Comparison of ENCODE assay signal across 8 cellular contexts in the genomic region with DNA sequence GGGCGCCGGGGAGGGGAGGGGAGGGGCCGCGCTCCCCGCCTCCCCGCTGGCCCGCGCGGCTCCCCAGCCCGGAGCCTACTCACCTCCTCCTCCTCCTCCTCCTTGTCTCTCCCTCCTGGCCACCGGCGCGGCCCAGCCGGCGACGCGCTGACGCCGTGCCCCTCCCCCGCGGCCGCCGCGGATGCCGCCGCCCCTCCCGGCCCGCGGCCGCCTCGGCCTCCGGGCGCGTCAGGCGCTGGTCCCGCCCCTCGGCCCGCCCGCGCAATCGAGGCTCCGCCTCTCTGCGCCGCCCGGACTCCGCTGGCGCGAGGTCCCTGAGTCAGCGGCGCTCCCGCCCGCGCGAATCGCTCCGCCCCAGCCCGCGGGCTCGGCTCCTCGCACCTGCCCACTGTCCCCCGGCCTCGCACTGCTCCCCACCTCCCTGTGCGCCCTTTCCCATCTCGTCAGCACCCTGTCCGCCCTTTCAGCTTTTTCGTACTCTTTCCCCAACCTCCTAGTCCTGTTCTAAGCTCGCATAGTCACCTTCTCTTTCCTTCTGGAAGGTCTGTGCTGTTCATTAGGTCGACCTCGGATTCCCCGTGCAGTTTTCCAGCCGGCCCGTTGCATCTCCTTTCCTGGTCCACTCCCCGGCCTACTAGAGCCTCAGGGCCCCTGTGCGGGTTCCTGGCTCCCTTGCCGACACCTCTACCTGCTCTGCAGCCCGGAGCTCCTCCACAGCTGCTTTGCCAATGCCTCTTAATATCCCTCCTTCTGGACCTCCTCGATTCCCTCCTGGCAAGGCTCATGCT.
A peak's percentile ranks its signal among the peaks of the same experiment; 100 is the strongest.
DNase-seq lines count a peak whose midpoint lies in the region; ATAC-seq and TF ChIP-seq lines count a peak whose summit lies in the region.

No MANE protein-coding gene starts in this region.

- H3K27ac ChIP-seq in SK-N-MC = peak overlapping the region; percentile 95
- H3K27ac ChIP-seq in ovary = peak overlapping the region; percentile 78 to 82
- peak overlapping the region; percentile 90 for H3K27ac ChIP-seq in thymus (ENCODE audit: low read depth)

- peaks cover 2% of the 10 kb centered on the region for H3K4me1 ChIP-seq in ovary (ENCODE audit: insufficient read depth)
- H3K4me1 ChIP-seq in thymus (ENCODE audit: control insufficient read depth, insufficient read depth, low read length) = peaks cover 4% of the 10 kb centered on the region

- H3K27ac Mint-ChIP-seq in activated naive CD4-positive, alpha-beta T cell treated with anti-CD3 and anti-CD28 coated beads, Interleukin-2, amount 50 U/mL, for 72 hours = peak overlapping the region; percentile 86 to 98

- peak; percentile 94 for DNase-seq in GM10266 (ENCODE audit: extremely low spot score)
- DNase-seq in NAMALWA (ENCODE audit: low spot score) = peak; percentile 91
- DNase-seq in SK-N-MC (ENCODE audit: low read depth, low spot score) = no peak
- peak; percentile 92 to 95 for DNase-seq in activated naive CD4-positive, alpha-beta T cell treated with anti-CD3 and anti-CD28 coated beads, Interleukin-2, amount 50 U/mL, for 72 hours (ENCODE audit: low spot score in 2 of 2)
- peak; percentile 49 to 95 (median 89) for DNase-seq in head of caudate nucleus
- DNase-seq in ovary = peak; percentile 87 to 93 (median 91)

- H3K9me3 Mint-ChIP-seq in activated naive CD4-positive, alpha-beta T cell treated with anti-CD3 and anti-CD28 coated beads, Interleukin-2, amount 50 U/mL, for 72 hours = peaks cover 0 to 9% of the 10 kb centered on the region in 2 donors

- peak overlapping the region; percentile 60 for H3K9ac ChIP-seq in SK-N-MC (ENCODE audit: insufficient read length)

- TF ChIP-seq EP300 in ovary (IDR thresholded peaks at IDR 0.05) = no peak

- H3K27me3 ChIP-seq in ovary (no peaks in the 10 kb centered on the region), thymus (ENCODE audit: control insufficient read depth, insufficient read depth) (no peaks in the 10 kb centered on the region)

- ATAC-seq in HG02571 (IDR thresholded peaks at IDR 0.05; ENCODE audit: unreplicated experiment) = peak; percentile 85
- peak; percentile 86 to 90 for ATAC-seq in activated naive CD4-positive, alpha-beta T cell treated with anti-CD3 and anti-CD28 coated beads, Interleukin-2, amount 50 U/mL, for 72 hours

- peaks cover 17% of the 10 kb centered on the region in 2 donors for H3K36me3 Mint-ChIP-seq in activated naive CD4-positive, alpha-beta T cell treated with anti-CD3 and anti-CD28 coated beads, Interleukin-2, amount 50 U/mL, for 72 hours

- H3K4me3 ChIP-seq in SK-N-MC = peak overlapping the region; percentile 86
- H3K4me3 ChIP-seq in ovary = peak overlapping the region; percentile 61
- H3K4me3 ChIP-seq in thymus (ENCODE audit: low read length) = peak overlapping the region; percentile 64

- TF ChIP-seq CTCF in GM10266 (IDR thresholded peaks at IDR 0.05; ENCODE audit: control insufficient read depth, insufficient read depth, low read depth, missing control alignments) = no peak
- TF ChIP-seq CTCF in ovary (IDR thresholded peaks at IDR 0.05) = no peak

- H3K36me3 ChIP-seq in SK-N-MC (ENCODE audit: insufficient read depth, low read length) = peaks cover 30% of the 10 kb centered on the region
- H3K36me3 ChIP-seq in ovary = no peaks in the 10 kb centered on the region
- no peaks in the 10 kb centered on the region for H3K36me3 ChIP-seq in thymus (ENCODE audit: control insufficient read depth, insufficient read depth)

- H3K9me3 ChIP-seq in SK-N-MC (ENCODE audit: low read depth, low read length) (0 out of 2 replicates have a peak, but pooled peaks cover 5% of the 10 kb centered on the region), ovary (no peaks in the 10 kb centered on the region), thymus (ENCODE audit: control insufficient read depth) (no peaks in the 10 kb centered on the region)

- TF ChIP-seq POLR2A in ovary (IDR thresholded peaks at IDR 0.05) = peak; percentile 51

- intact Hi-C loops in head of caudate nucleus (cut with DNase I) = loop anchor here (5.0 kb wide), 1 partner anchor 190 kb away; the partner anchor contains the start of gene ZEB2
- intact Hi-C loops in ovary (cut with DNase I) = loop anchor here in 3 of 4 donors (5.0 to 10.0 kb wide), 3 partner anchors 182 to 395 kb away; no protein-coding TSS in a partner anchor

- WGBS in ovary, 3 donors = 2 to 4% (median 3%) methylated on average over 61 to 76 of the region's 77 CpGs
- 3% methylated on average over 76 of the region's 77 CpGs for WGBS in thymus
